In genomic region chr11:102357116-102357515, GRCh38 we compare ENCODE assay signal across 21 cellular contexts.
"Had no signal": no experiment of that assay in that cellular context is flagged by ENCODE, and none has a peak within 500 bp of the region (broad histone marks: within the 10 kb centered on the region; RNA-seq: fewer than 3 reads in every experiment).

No MANE protein-coding gene starts in this region.

- H3K4me3 ChIP-seq: esophagus squamous epithelium, heart right ventricle, neural progenitor cell, right atrium auricular region, tibial nerve had no signal

- H3K9me3 Mint-ChIP-seq: dendritic cell treated with granulocyte-macrophage colony-stimulating factor and Interleukin-4, amounts not matched to agents 40 ng/mL and 50 ng/mL, for 4 days had no signal

- H3K27ac Mint-ChIP-seq: dendritic cell treated with granulocyte-macrophage colony-stimulating factor and Interleukin-4, amounts not matched to agents 40 ng/mL and 50 ng/mL, for 4 days; mesothelial cell of epicardium; neural progenitor cell; stimulated activated naive B cell treated with anti-CD40 and anti-IgM and Interleukin-4, amounts not matched to agents 10 μg/mL and 1 μg/mL and 100 μg/mL, for 72 hours had no signal

- DNase-seq: activated CD4-positive, alpha-beta T cell treated with anti-CD3 and anti-CD28 coated beads for 4 hours; activated CD4-positive, alpha-beta T cell treated with anti-CD3 and anti-CD28 coated beads, Interleukin-2, amount 50 U/mL, for 48 hours; activated CD4-positive, CD25-positive, alpha-beta regulatory T cell; activated CD8-positive, alpha-beta memory T cell treated with anti-CD3 and anti-CD28 coated beads, Interleukin-2, amount 50 U/mL, for 48 hours; activated gamma-delta T cell; amygdala; central memory CD4-positive, alpha-beta T cell; esophagus squamous epithelium; foreskin melanocyte; heart right ventricle; naive B cell; occipital lobe; stimulated activated CD4-positive, alpha-beta T cell treated with anti-CD3 and anti-CD28 coated beads, Interleukin-15, amount 100 ng/mL, for 24 hours; stimulated activated CD4-positive, alpha-beta T cell treated with anti-CD3 and anti-CD28 coated beads, Interleukin-2, amount 100 ng/mL, for 24 hours; stimulated activated naive B cell treated with anti-CD40 and anti-IgM and Interleukin-4, amounts not matched to agents 10 μg/mL and 1 μg/mL and 100 μg/mL, for 72 hours; T-helper 1 cell had no signal

- H3K9me3 ChIP-seq: esophagus squamous epithelium had no signal

- H3K27me3 ChIP-seq: esophagus squamous epithelium, heart right ventricle, neural progenitor cell, right atrium auricular region, tibial nerve had no signal

- ATAC-seq: heart right ventricle; stimulated activated naive B cell treated with anti-CD40 and anti-IgM and Interleukin-4, amounts not matched to agents 10 μg/mL and 1 μg/mL and 100 μg/mL, for 72 hours had no signal

- H3K4me3 Mint-ChIP-seq: dendritic cell treated with granulocyte-macrophage colony-stimulating factor and Interleukin-4, amounts not matched to agents 40 ng/mL and 50 ng/mL, for 4 days; mesothelial cell of epicardium; naive B cell; neural progenitor cell; stimulated activated naive B cell treated with anti-CD40 and anti-IgM and Interleukin-4, amounts not matched to agents 10 μg/mL and 1 μg/mL and 100 μg/mL, for 72 hours had no signal

- H3K4me1 ChIP-seq: neural progenitor cell, right atrium auricular region, tibial nerve had no signal

- H3K4me1 Mint-ChIP-seq: mesothelial cell of epicardium, neural progenitor cell had no signal

- H3K27me3 Mint-ChIP-seq: dendritic cell treated with granulocyte-macrophage colony-stimulating factor and Interleukin-4, amounts not matched to agents 40 ng/mL and 50 ng/mL, for 4 days; naive B cell; stimulated activated naive B cell treated with anti-CD40 and anti-IgM and Interleukin-4, amounts not matched to agents 10 μg/mL and 1 μg/mL and 100 μg/mL, for 72 hours had no signal

- H3K27ac ChIP-seq: esophagus squamous epithelium, heart right ventricle, neural progenitor cell, right atrium auricular region, tibial nerve had no signal
